8 cellular contexts compared by ENCODE assay signal in genomic region chr6:28587011-28587745, GRCh38.
A peak's percentile ranks its signal among the peaks of the same experiment; 100 is the strongest.
DNase-seq lines count a peak whose midpoint lies in the region; ATAC-seq and TF ChIP-seq lines count a peak whose summit lies in the region.

No MANE protein-coding gene starts in this region.

- no peak overlapping the region for H3K27ac Mint-ChIP-seq in T-helper 17 cell

- H3K4me3 ChIP-seq in astrocyte of the cerebellum (ENCODE audit: low read depth, low read length), result peak overlapping the region; percentile 63

- in situ Hi-C loops in astrocyte of the cerebellum (cut with HindIII; ENCODE audit: low sequenced_read_pairs), result no loop called here

- peaks cover 14% of the 10 kb centered on the region for H3K4me1 Mint-ChIP-seq in T-helper 17 cell

- no peak for TF ChIP-seq CTCF in astrocyte of the cerebellum (IDR thresholded peaks at IDR 0.05; ENCODE audit: low read depth, low read length, missing control alignments)

- H3K27me3 Mint-ChIP-seq in T-helper 17 cell, result peaks cover 89% of the 10 kb centered on the region

- DNase-seq in DMS 273 treated with DMSO at 0.1 percent for 48 hours (lab: John Stamatoyannopoulos, UW), result peak; percentile 75
- peak; percentile 10 for DNase-seq in LHCN-M2 (ENCODE audit: low read depth)
- DNase-seq in T-helper 17 cell, result peak in 1 of 3 donors; percentile 22
- DNase-seq in astrocyte of the cerebellum (ENCODE audit: low read depth), result no peak
- peak; percentile 81 for DNase-seq in iPS-NIHi7 (ENCODE audit: extremely low spot score)
- peak; percentile 57 to 65 for DNase-seq in stimulated activated CD4-positive, alpha-beta T cell treated with anti-CD3 and anti-CD28 coated beads, Interleukin-12 subunit alpha, Interleukin-12 subunit beta, amount 100 ng/mL, for 24 hours (ENCODE audit: low read depth in 2 of 2)
- no peak for DNase-seq in NCI-H510A (lab: John Stamatoyannopoulos, UW)

- H3K4me3 Mint-ChIP-seq in T-helper 17 cell, result peak overlapping the region; percentile 84

- H3K9me3 ChIP-seq in T-helper 17 cell (ENCODE audit: control insufficient read depth, low read length, poor library complexity, severe bottlenecking), result peaks cover 11% of the 10 kb centered on the region

- H3K36me3 Mint-ChIP-seq in T-helper 17 cell (ENCODE audit: low read depth), result peaks cover 11% of the 10 kb centered on the region

- ATAC-seq in GM21528 (IDR thresholded peaks at IDR 0.05; ENCODE audit: low FRiP score, unreplicated experiment) (peak; percentile 73), T-helper 17 cell (peak; percentile 78)

Comparison
In these comparisons a context has a peak if more than half of its experiments do, and no peak if none do; other contexts are left out.
1. DNase-seq: peak in DMS 273 treated with DMSO at 0.1 percent for 48 hours (single experiment), LHCN-M2 (single experiment), iPS-NIHi7 (single experiment) and stimulated activated CD4-positive, alpha-beta T cell treated with anti-CD3 and anti-CD28 coated beads, Interleukin-12 subunit alpha, Interleukin-12 subunit beta, amount 100 ng/mL, for 24 hours (2 of 2); none in astrocyte of the cerebellum (single experiment) and NCI-H510A (single experiment).